13 cellular contexts compared by ENCODE assay signal in the genomic region with DNA sequence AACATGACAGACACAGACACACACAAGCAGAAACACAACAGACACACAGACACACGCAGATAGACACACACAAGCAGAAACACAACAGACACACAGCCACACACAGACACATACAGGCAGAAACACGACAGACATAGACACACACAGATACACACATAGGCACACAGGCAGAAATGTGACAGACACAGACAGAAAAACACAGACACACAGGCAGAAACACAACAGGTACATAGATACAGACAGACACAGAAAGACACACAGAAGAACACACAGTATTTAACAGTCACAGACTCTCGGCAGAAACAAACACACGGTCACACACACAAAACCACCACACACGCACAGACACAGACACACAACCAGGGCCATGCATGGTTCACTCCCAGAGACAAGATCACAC. TPM values are rescaled to one million over a fixed set of nuclear protein-coding genes. Genes with fewer than 3 reads are reported as not detected.
DNase-seq lines count a peak whose midpoint lies in the region; ATAC-seq and TF ChIP-seq lines count a peak whose summit lies in the region.
"Had no signal": no experiment of that assay in that cellular context is flagged by ENCODE, and none has a peak within 500 bp of the region (broad histone marks: within the 10 kb centered on the region; RNA-seq: fewer than 3 reads in every experiment).

No MANE protein-coding gene starts in this region.

- 83% methylated on average over 5 of the region's 5 CpGs; no CpG with 5 or more reads in 1 of the 2 experiments for WGBS in endodermal cell (ENCODE audit: insufficient coverage in 1 of 2, insufficient read length in 1 of 2), 2 experiments
- 43 to 62% (median 58%) methylated on average over 5 of the region's 5 CpGs for WGBS in ovary, 3 donors

- in situ Hi-C loops in KBM-7 (cut with MboI; ENCODE audit: low pct_unique_long_range_greater_than_20kb, low sequenced_read_pairs), result no loop called here

- no peaks in the 10 kb centered on the region for H3K9me3 ChIP-seq in endodermal cell (ENCODE audit: control insufficient read depth, low read length)
- no peaks in the 10 kb centered on the region for H3K9me3 ChIP-seq in ovary
- H3K9me3 ChIP-seq: SJCRH30 had no signal

- intact Hi-C loops in ovary (cut with DNase I), result no loop called here

- no peak for TF ChIP-seq POLR2A in ovary (IDR thresholded peaks at IDR 0.05)

- H3K36me3 ChIP-seq in endodermal cell (ENCODE audit: control insufficient read depth, insufficient read depth, low read length) (no peaks in the 10 kb centered on the region), ovary (no peaks in the 10 kb centered on the region)
- H3K36me3 ChIP-seq: SJCRH30 had no signal

- no peak overlapping the region for H3K27ac Mint-ChIP-seq in endodermal cell
- H3K27ac Mint-ChIP-seq: activated naive CD4-positive, alpha-beta T cell treated with anti-CD3 and anti-CD28 coated beads, Interleukin-2, amount 50 U/mL, for 24 hours had no signal

- peak overlapping the region; percentile 44 for H3K4me3 ChIP-seq in AG09309 (ENCODE audit: control insufficient read depth, low read depth, low read length)
- peak overlapping the region; percentile 6 for H3K4me3 ChIP-seq in endodermal cell (ENCODE audit: low read length)
- H3K4me3 ChIP-seq in ovary, result peak overlapping the region; percentile 54

- H3K27me3 Mint-ChIP-seq in endodermal cell (ENCODE audit: insufficient read depth), result peaks cover 2% of the 10 kb centered on the region
- H3K27me3 Mint-ChIP-seq: activated naive CD4-positive, alpha-beta T cell treated with anti-CD3 and anti-CD28 coated beads, Interleukin-2, amount 50 U/mL, for 24 hours had no signal

- TF ChIP-seq CTCF in AG09309 (IDR thresholded peaks at IDR 0.05; ENCODE audit: control insufficient read depth, insufficient read depth, low read depth, low read length, missing control alignments), result no peak
- TF ChIP-seq CTCF in endodermal cell (conservative IDR thresholded peaks at IDR 0.05), result no peak
- TF ChIP-seq CTCF in ovary (IDR thresholded peaks at IDR 0.05), result no peak

- H3K4me1 ChIP-seq in endodermal cell (ENCODE audit: control insufficient read depth, insufficient read depth, low read length) (no peaks in the 10 kb centered on the region), ovary (ENCODE audit: insufficient read depth) (peaks cover 9% of the 10 kb centered on the region)
- H3K4me1 ChIP-seq: SJCRH30 had no signal

- ATAC-seq in stimulated activated naive CD8-positive, alpha-beta T cell treated with anti-CD3 and anti-CD28 coated beads, Interleukin-15, Interleukin-2, amounts not matched to agents 100 U/mL and 50 U/mL, for 24 hours, result no peak

- H3K4me1 Mint-ChIP-seq in endodermal cell, result peaks cover 6% of the 10 kb centered on the region

- H3K27me3 ChIP-seq in endodermal cell (ENCODE audit: control insufficient read depth, insufficient read depth, low read length, poor library complexity, severe bottlenecking), result peaks cover 16% of the 10 kb centered on the region
- no peaks in the 10 kb centered on the region for H3K27me3 ChIP-seq in ovary

- no peak overlapping the region for H3K9ac ChIP-seq in endodermal cell (ENCODE audit: extremely low read depth, low read length, poor library complexity, severe bottlenecking)

- DNase-seq in AG09309 (ENCODE audit: low read depth) (no peak), KBM-7 (peak; percentile 14), endodermal cell (no peak), ovary (no peak), HuH-7.5 (ENCODE audit: low spot score) (no peak), NCI-H510A (lab: John Stamatoyannopoulos, UW) (no peak), NCI-H510A treated with DMSO at 0.1 percent for 48 hours (lab: John Stamatoyannopoulos, UW) (no peak)
- no peak for DNase-seq in stimulated activated naive CD8-positive, alpha-beta T cell treated with anti-CD3 and anti-CD28 coated beads, Interleukin-15, Interleukin-2, amounts not matched to agents 100 U/mL and 50 U/mL, for 24 hours
- DNase-seq: activated CD4-positive, alpha-beta T cell treated with anti-CD3 and anti-CD28 coated beads for 4 hours; NCI-H2081 treated with DMSO at 0.1 percent for 48 hours; SJCRH30 had no signal

- H3K36me3 Mint-ChIP-seq in endodermal cell (ENCODE audit: low read depth), result peaks cover 8% of the 10 kb centered on the region
- H3K36me3 Mint-ChIP-seq: activated naive CD4-positive, alpha-beta T cell treated with anti-CD3 and anti-CD28 coated beads, Interleukin-2, amount 50 U/mL, for 24 hours had no signal

- no peak overlapping the region for H3K4me3 Mint-ChIP-seq in endodermal cell
- H3K4me3 Mint-ChIP-seq: activated naive CD4-positive, alpha-beta T cell treated with anti-CD3 and anti-CD28 coated beads, Interleukin-2, amount 50 U/mL, for 24 hours had no signal

- H3K27ac ChIP-seq in endodermal cell (ENCODE audit: low read depth, low read length), result no peak overlapping the region
- no peak overlapping the region for H3K27ac ChIP-seq in ovary
- H3K27ac ChIP-seq: HL-60, SJCRH30 had no signal

- no peak for TF ChIP-seq EP300 in ovary (IDR thresholded peaks at IDR 0.05)

- H3K9me3 Mint-ChIP-seq in endodermal cell, result no peaks in the 10 kb centered on the region
- H3K9me3 Mint-ChIP-seq: activated naive CD4-positive, alpha-beta T cell treated with anti-CD3 and anti-CD28 coated beads, Interleukin-2, amount 50 U/mL, for 24 hours had no signal

RNA-seq across cellular contexts. Expression of a gene that starts 0.9 kb away (rescaled TPM):
- total RNA-seq in endodermal cell, result under 1 TPM; 0.29 to 0.42 TPM
- 0.39 TPM for polyA plus RNA-seq in endodermal cell (2013, experiment 1 of 2)
- 0.25 TPM for polyA plus RNA-seq in endodermal cell (2013, experiment 2 of 2)
- 1 to 10 TPM; 1.1 to 3.7 (median 1.8) TPM for total RNA-seq in ovary
- 1 to 10 TPM; 1.3 to 1.5 TPM for polyA plus RNA-seq in ovary

RNA-seq across cellular contexts. Expression of a gene that starts 20.5 kb away (rescaled TPM):
- total RNA-seq in endodermal cell (1 to 10 TPM in 1 of 2 donors, under 1 TPM in 1; 0.93 to 1.5 TPM), ovary (under 1 TPM; 0.11 to 0.66 (median 0.35) TPM)
- 0.32 TPM for polyA plus RNA-seq in endodermal cell (2013, experiment 1 of 2)
- polyA plus RNA-seq in endodermal cell (2013, experiment 2 of 2), result 0.33 TPM
- 1 to 10 TPM in 1 of 2 donors, under 1 TPM in 1; 0.52 to 3.3 TPM for polyA plus RNA-seq in ovary

RNA-seq across cellular contexts. Expression of a gene that starts 20.8 kb away (rescaled TPM):
- total RNA-seq in endodermal cell, result 10 to 100 TPM; 31.5 to 33.5 TPM
- polyA plus RNA-seq in endodermal cell (2013, experiment 1 of 2), result 26.1 TPM
- polyA plus RNA-seq in endodermal cell (2013, experiment 2 of 2), result 24.7 TPM
- total RNA-seq in ovary, result 10 to 100 TPM; 19.2 to 39.1 (median 34.3) TPM
- 10 to 100 TPM in 1 of 2 donors, 1 to 10 TPM in 1; 2.7 to 28.8 TPM for polyA plus RNA-seq in ovary

RNA-seq across cellular contexts. Expression of a gene that starts 33.0 kb away (rescaled TPM):
- total RNA-seq in endodermal cell (100 to 1,000 TPM in 1 of 2 donors, 10 to 100 TPM in 1; 80.7 to 102 TPM), ovary (100 to 1,000 TPM in 1 of 7 donors, 10 to 100 TPM in 6; 44.5 to 109 (median 60.3) TPM)
- polyA plus RNA-seq in endodermal cell (2013, experiment 1 of 2), result 80.6 TPM
- polyA plus RNA-seq in endodermal cell (2013, experiment 2 of 2), result 89.1 TPM
- polyA plus RNA-seq in ovary, result 10 to 100 TPM; 33.2 to 71.0 TPM

RNA-seq across cellular contexts. Expression of a gene that starts 48.4 kb away (rescaled TPM):
- total RNA-seq in endodermal cell (10 to 100 TPM; 48.2 to 62.4 TPM), ovary (100 to 1,000 TPM in 1 of 7 donors, 10 to 100 TPM in 6; 19.2 to 104 (median 36.9) TPM)
- 44.5 TPM for polyA plus RNA-seq in endodermal cell (2013, experiment 1 of 2)
- polyA plus RNA-seq in endodermal cell (2013, experiment 2 of 2), result 39.0 TPM
- 10 to 100 TPM; 17.4 to 21.1 TPM for polyA plus RNA-seq in ovary
